1 cellular context compared by ENCODE assay signal in the genomic region with DNA sequence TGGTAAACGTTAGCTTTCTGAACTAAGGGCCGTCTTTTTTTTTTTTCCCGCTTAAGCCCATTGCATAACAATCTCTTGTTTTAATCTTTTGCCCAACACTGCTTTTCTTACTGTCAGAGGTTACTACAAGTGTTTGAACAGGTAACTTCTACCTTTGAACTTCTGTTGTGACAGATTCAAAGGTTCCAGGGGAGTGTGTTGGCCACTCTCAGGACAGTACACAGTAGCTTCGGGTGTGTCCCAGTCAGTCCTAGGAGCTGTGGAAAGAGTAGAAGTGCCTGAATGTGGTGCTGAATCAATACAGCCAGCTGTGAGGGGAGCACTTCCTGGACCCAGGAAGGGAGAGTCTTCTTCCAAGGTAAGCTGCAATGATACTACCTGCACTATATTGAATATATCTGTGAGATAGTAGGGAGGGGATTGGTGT.
TF ChIP-seq lines count a peak whose summit lies in the region.

A gene with protein sequence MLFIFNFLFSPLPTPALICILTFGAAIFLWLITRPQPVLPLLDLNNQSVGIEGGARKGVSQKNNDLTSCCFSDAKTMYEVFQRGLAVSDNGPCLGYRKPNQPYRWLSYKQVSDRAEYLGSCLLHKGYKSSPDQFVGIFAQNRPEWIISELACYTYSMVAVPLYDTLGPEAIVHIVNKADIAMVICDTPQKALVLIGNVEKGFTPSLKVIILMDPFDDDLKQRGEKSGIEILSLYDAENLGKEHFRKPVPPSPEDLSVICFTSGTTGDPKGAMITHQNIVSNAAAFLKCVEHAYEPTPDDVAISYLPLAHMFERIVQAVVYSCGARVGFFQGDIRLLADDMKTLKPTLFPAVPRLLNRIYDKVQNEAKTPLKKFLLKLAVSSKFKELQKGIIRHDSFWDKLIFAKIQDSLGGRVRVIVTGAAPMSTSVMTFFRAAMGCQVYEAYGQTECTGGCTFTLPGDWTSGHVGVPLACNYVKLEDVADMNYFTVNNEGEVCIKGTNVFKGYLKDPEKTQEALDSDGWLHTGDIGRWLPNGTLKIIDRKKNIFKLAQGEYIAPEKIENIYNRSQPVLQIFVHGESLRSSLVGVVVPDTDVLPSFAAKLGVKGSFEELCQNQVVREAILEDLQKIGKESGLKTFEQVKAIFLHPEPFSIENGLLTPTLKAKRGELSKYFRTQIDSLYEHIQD (plus strand): TSS at position 205 of the 427 bp plus-strand sequence. CDS start 20,831 bp downstream, outside the sequence.

TF ChIP-seq in HepG2, 621 proteins besides CTCF, POLR2A, EP300 and RAD21 (continued from another document and continues in another):
- TF ChIP-seq, protein P1, sequence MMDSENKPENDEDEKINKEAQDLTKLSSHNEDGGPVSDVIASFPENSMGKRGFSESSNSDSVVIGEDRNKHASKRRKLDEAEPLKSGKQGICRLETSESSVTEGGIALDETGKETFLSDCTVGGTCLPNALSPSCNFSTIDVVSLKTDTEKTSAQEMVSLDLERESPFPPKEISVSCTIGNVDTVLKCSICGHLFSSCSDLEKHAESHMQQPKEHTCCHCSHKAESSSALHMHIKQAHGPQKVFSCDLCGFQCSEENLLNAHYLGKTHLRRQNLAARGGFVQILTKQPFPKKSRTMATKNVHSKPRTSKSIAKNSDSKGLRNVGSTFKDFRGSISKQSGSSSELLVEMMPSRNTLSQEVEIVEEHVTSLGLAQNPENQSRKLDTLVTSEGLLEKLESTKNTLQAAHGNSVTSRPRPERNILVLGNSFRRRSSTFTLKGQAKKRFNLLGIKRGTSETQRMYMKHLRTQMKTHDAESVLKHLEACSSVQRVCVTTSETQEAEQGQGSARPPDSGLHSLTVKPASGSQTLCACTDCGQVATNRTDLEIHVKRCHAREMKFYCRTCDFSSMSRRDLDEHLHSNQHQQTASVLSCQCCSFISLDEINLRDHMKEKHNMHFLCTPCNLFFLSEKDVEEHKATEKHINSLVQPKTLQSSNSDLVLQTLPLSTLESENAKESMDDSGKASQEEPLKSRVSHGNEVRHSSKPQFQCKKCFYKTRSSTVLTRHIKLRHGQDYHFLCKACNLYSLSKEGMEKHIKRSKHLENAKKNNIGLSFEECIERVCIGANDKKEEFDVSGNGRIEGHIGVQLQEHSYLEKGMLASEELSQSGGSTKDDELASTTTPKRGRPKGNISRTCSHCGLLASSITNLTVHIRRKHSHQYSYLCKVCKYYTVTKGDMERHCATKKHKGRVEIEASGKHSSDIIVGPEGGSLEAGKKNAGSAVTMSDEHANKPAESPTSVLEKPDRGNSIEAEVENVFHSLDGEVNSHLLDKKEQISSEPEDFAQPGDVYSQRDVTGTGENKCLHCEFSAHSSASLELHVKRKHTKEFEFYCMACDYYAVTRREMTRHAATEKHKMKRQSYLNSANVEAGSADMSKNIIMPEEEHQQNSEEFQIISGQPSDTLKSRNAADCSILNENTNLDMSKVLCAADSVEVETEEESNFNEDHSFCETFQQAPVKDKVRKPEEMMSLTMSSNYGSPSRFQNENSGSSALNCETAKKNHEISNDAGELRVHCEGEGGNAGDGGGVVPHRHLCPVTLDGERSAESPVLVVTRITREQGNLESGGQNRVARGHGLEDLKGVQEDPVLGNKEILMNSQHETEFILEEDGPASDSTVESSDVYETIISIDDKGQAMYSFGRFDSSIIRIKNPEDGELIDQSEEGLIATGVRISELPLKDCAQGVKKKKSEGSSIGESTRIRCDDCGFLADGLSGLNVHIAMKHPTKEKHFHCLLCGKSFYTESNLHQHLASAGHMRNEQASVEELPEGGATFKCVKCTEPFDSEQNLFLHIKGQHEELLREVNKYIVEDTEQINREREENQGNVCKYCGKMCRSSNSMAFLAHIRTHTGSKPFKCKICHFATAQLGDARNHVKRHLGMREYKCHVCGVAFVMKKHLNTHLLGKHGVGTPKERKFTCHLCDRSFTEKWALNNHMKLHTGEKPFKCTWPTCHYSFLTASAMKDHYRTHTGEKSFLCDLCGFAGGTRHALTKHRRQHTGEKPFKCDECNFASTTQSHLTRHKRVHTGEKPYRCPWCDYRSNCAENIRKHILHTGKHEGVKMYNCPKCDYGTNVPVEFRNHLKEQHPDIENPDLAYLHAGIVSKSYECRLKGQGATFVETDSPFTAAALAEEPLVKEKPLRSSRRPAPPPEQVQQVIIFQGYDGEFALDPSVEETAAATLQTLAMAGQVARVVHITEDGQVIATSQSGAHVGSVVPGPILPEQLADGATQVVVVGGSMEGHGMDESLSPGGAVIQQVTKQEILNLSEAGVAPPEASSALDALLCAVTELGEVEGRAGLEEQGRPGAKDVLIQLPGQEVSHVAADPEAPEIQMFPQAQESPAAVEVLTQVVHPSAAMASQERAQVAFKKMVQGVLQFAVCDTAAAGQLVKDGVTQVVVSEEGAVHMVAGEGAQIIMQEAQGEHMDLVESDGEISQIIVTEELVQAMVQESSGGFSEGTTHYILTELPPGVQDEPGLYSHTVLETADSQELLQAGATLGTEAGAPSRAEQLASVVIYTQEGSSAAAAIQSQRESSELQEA (CRISPR knock-in tag; IDR thresholded peaks at IDR 0.05; ENCODE audit: not compliant biosample characterization) = no peak
- TF ChIP-seq NFE2 (CRISPR knock-in tag; IDR thresholded peaks at IDR 0.05) (no peak), SCMH1 (CRISPR knock-in tag; IDR thresholded peaks at IDR 0.05; ENCODE audit: borderline replicate concordance) (no peak), ZNF550 (CRISPR knock-in tag; IDR thresholded peaks at IDR 0.05; ENCODE audit: borderline replicate concordance) (no peak), GTF3A (CRISPR knock-in tag; conservative IDR thresholded peaks at IDR 0.05) (0 out of 2 replicates have a peak, but pooled peaks have one; percentile 47), RBFOX2 (IDR thresholded peaks at IDR 0.05; ENCODE audit: low read depth, low read length) (no peak), GATA4 (IDR thresholded peaks at IDR 0.05; ENCODE audit: borderline replicate concordance, low read depth) (no peak; the same call in 1 of the 2 replicates), POGZ (CRISPR knock-in tag; IDR thresholded peaks at IDR 0.05) (peak; percentile 67; the same call in 1 of the 2 replicates), ZNF326 (CRISPR knock-in tag; IDR thresholded peaks at IDR 0.05; ENCODE audit: borderline replicate concordance) (no peak), ZNF335 (CRISPR knock-in tag; IDR thresholded peaks at IDR 0.05) (no peak), ZNF737 (CRISPR knock-in tag; IDR thresholded peaks at IDR 0.05; ENCODE audit: borderline replicate concordance) (no peak), SMC3 (IDR thresholded peaks at IDR 0.05; ENCODE audit: low read length) (peak; percentile 26; the same call in 1 of the 2 replicates), RNF2 (conservative IDR thresholded peaks at IDR 0.05; ENCODE audit: low read depth) (no peak), MEIS1 (CRISPR knock-in tag; IDR thresholded peaks at IDR 0.05; ENCODE audit: borderline replicate concordance) (peak; percentile 85; the same call in 1 of the 2 replicates)
- TF ChIP-seq, protein P2, sequence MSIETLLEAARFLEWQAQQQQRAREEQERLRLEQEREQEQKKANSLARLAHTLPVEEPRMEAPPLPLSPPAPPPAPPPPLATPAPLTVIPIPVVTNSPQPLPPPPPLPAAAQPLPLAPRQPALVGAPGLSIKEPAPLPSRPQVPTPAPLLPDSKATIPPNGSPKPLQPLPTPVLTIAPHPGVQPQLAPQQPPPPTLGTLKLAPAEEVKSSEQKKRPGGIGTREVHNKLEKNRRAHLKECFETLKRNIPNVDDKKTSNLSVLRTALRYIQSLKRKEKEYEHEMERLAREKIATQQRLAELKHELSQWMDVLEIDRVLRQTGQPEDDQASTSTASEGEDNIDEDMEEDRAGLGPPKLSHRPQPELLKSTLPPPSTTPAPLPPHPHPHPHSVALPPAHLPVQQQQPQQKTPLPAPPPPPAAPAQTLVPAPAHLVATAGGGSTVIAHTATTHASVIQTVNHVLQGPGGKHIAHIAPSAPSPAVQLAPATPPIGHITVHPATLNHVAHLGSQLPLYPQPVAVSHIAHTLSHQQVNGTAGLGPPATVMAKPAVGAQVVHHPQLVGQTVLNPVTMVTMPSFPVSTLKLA (IDR thresholded peaks at IDR 0.05) = no peak
- TF ChIP-seq, protein P3, sequence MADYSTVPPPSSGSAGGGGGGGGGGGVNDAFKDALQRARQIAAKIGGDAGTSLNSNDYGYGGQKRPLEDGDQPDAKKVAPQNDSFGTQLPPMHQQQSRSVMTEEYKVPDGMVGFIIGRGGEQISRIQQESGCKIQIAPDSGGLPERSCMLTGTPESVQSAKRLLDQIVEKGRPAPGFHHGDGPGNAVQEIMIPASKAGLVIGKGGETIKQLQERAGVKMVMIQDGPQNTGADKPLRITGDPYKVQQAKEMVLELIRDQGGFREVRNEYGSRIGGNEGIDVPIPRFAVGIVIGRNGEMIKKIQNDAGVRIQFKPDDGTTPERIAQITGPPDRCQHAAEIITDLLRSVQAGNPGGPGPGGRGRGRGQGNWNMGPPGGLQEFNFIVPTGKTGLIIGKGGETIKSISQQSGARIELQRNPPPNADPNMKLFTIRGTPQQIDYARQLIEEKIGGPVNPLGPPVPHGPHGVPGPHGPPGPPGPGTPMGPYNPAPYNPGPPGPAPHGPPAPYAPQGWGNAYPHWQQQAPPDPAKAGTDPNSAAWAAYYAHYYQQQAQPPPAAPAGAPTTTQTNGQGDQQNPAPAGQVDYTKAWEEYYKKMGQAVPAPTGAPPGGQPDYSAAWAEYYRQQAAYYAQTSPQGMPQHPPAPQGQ (CRISPR knock-in tag; IDR thresholded peaks at IDR 0.05; ENCODE audit: borderline replicate concordance) = no peak
- TF ChIP-seq, protein P4, sequence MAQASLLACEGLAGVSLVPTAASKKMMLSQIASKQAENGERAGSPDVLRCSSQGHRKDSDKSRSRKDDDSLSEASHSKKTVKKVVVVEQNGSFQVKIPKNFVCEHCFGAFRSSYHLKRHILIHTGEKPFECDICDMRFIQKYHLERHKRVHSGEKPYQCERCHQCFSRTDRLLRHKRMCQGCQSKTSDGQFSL (CRISPR knock-in tag; IDR thresholded peaks at IDR 0.05) = no peak
- TF ChIP-seq, protein P5, sequence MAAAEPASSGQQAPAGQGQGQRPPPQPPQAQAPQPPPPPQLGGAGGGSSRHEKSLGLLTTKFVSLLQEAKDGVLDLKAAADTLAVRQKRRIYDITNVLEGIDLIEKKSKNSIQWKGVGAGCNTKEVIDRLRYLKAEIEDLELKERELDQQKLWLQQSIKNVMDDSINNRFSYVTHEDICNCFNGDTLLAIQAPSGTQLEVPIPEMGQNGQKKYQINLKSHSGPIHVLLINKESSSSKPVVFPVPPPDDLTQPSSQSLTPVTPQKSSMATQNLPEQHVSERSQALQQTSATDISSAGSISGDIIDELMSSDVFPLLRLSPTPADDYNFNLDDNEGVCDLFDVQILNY (CRISPR knock-in tag; conservative IDR thresholded peaks at IDR 0.05) = no peak
- TF ChIP-seq, protein P6, sequence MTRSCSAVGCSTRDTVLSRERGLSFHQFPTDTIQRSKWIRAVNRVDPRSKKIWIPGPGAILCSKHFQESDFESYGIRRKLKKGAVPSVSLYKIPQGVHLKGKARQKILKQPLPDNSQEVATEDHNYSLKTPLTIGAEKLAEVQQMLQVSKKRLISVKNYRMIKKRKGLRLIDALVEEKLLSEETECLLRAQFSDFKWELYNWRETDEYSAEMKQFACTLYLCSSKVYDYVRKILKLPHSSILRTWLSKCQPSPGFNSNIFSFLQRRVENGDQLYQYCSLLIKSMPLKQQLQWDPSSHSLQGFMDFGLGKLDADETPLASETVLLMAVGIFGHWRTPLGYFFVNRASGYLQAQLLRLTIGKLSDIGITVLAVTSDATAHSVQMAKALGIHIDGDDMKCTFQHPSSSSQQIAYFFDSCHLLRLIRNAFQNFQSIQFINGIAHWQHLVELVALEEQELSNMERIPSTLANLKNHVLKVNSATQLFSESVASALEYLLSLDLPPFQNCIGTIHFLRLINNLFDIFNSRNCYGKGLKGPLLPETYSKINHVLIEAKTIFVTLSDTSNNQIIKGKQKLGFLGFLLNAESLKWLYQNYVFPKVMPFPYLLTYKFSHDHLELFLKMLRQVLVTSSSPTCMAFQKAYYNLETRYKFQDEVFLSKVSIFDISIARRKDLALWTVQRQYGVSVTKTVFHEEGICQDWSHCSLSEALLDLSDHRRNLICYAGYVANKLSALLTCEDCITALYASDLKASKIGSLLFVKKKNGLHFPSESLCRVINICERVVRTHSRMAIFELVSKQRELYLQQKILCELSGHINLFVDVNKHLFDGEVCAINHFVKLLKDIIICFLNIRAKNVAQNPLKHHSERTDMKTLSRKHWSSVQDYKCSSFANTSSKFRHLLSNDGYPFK (CRISPR knock-in tag; IDR thresholded peaks at IDR 0.05; ENCODE audit: borderline replicate concordance) = no peak
- TF ChIP-seq, protein P7, sequence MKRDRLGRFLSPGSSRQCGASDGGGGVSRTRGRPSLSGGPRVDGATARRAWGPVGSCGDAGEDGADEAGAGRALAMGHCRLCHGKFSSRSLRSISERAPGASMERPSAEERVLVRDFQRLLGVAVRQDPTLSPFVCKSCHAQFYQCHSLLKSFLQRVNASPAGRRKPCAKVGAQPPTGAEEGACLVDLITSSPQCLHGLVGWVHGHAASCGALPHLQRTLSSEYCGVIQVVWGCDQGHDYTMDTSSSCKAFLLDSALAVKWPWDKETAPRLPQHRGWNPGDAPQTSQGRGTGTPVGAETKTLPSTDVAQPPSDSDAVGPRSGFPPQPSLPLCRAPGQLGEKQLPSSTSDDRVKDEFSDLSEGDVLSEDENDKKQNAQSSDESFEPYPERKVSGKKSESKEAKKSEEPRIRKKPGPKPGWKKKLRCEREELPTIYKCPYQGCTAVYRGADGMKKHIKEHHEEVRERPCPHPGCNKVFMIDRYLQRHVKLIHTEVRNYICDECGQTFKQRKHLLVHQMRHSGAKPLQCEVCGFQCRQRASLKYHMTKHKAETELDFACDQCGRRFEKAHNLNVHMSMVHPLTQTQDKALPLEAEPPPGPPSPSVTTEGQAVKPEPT (CRISPR knock-in tag; IDR thresholded peaks at IDR 0.05; ENCODE audit: low read depth) = no peak
- TF ChIP-seq, protein P8, sequence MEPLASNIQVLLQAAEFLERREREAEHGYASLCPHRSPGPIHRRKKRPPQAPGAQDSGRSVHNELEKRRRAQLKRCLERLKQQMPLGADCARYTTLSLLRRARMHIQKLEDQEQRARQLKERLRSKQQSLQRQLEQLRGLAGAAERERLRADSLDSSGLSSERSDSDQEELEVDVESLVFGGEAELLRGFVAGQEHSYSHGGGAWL (CRISPR knock-in tag; IDR thresholded peaks at IDR 0.05) = no peak
- TF ChIP-seq, protein P9, sequence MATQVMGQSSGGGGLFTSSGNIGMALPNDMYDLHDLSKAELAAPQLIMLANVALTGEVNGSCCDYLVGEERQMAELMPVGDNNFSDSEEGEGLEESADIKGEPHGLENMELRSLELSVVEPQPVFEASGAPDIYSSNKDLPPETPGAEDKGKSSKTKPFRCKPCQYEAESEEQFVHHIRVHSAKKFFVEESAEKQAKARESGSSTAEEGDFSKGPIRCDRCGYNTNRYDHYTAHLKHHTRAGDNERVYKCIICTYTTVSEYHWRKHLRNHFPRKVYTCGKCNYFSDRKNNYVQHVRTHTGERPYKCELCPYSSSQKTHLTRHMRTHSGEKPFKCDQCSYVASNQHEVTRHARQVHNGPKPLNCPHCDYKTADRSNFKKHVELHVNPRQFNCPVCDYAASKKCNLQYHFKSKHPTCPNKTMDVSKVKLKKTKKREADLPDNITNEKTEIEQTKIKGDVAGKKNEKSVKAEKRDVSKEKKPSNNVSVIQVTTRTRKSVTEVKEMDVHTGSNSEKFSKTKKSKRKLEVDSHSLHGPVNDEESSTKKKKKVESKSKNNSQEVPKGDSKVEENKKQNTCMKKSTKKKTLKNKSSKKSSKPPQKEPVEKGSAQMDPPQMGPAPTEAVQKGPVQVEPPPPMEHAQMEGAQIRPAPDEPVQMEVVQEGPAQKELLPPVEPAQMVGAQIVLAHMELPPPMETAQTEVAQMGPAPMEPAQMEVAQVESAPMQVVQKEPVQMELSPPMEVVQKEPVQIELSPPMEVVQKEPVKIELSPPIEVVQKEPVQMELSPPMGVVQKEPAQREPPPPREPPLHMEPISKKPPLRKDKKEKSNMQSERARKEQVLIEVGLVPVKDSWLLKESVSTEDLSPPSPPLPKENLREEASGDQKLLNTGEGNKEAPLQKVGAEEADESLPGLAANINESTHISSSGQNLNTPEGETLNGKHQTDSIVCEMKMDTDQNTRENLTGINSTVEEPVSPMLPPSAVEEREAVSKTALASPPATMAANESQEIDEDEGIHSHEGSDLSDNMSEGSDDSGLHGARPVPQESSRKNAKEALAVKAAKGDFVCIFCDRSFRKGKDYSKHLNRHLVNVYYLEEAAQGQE (IDR thresholded peaks at IDR 0.05; ENCODE audit: borderline replicate concordance in 1 of 2, low read depth in 1 of 2, low read length in 2 of 2) = peak in 1 of 2 experiments; percentile 38; a peak in 1 of 4 replicates
